ENCODE assay signal across 7 cellular contexts in the genomic region with DNA sequence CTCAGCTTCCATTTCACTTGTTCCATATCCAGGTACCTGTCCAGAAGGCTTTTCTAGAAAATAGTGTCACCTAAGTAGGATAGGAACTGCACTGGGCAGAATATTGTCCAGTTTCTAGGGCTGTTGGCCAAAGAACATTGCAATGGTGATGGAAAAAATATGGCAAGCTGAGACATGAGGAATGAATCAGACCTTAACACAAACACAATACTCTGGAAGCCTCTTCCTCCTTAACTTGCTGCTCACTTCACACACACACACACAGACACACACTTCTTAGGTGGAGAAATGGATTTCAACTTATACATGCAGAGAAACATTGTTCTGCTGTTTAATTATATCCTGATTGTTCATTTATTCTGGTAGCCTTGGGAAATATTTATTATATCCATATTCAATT.
"Had no signal": no experiment of that assay in that cellular context is flagged by ENCODE, and none has a peak within 500 bp of the region (broad histone marks: within the 10 kb centered on the region; RNA-seq: fewer than 3 reads in every experiment).

No MANE protein-coding gene starts in this region.

- FAIRE-seq: H1, H54, HepG2 had no signal

- H3K27ac Mint-ChIP-seq: GM23338, H9, IgD-negative memory B cell had no signal

- H3K36me3 Mint-ChIP-seq: IgD-negative memory B cell had no signal

- H3K4me3 Mint-ChIP-seq: GM23338, H9, IgD-negative memory B cell had no signal

- H3K27me3 Mint-ChIP-seq: IgD-negative memory B cell had no signal

- DNase-seq: H9, HCEC 1CT had no signal

- H3K4me3 ChIP-seq: GM23338 had no signal

- H3K4me1 Mint-ChIP-seq: GM23338, H9, IgD-negative memory B cell had no signal
